In the genomic region with DNA sequence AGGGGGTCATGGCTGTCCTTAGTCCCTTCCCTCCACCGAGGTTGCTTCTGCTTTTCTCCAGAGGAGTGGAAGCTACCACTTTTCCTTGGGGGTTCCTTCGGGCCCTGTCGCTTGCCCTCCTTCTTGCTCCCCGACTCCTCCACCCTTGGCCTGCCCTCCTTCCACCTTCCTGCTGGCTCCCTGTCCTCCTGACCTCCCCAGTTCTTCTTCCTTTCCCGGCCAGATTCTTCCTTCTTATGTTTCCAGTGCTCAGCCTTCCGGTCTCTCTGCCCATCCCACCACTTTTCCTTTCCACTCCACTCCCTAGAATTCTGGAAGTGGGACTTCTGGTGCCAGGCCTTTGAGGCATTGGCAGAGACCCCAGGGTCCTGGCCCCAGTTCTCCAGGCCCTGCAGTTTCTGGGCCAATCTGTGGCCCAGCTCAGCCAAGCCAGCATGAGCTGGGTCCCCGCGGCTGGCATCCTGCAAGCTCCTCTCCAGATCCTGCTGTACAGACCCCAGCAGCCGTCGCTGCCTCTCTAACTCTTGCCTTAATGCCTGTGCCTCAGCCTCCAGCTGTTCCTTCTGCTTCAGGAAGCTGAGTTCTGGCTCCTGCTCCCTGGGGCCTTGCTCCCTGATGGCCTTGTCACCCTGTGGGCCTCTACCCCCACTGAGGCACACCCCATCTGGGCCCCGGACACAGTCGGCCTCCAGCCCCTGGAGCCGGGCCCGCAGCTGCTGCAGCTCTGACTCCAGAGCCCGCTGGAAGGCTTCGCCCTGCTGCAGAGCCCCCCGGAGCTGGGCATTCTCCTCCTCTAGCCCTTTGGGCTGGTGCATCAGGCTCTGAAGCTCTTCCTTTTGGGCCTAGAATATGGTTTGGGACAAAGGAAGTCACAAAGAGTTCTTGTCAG, we compare ENCODE assay signal across 17 cellular contexts. TPM values are rescaled to one million over a fixed set of nuclear protein-coding genes. Genes with fewer than 3 reads are reported as not detected.
A peak's percentile ranks its signal among the peaks of the same experiment; 100 is the strongest.
DNase-seq lines count a peak whose midpoint lies in the region; ATAC-seq and TF ChIP-seq lines count a peak whose summit lies in the region.
"Had no signal": no experiment of that assay in that cellular context is flagged by ENCODE, and none has a peak within 500 bp of the region (broad histone marks: within the 10 kb centered on the region; RNA-seq: fewer than 3 reads in every experiment).

No MANE protein-coding gene starts in this region.

- intact Hi-C loops in left ventricle myocardium inferior (cut with micrococcal nuclease) (no loop called here), left cardiac atrium (cut with DNase I) (loop anchor here in 1 of 2 donors (2.0 kb wide), 1 partner anchor 39 kb away; no protein-coding TSS in a partner anchor)

- no peak for TF ChIP-seq CTCF in left ventricle myocardium inferior (IDR thresholded peaks at IDR 0.05; ENCODE audit: borderline replicate concordance)

- H3K27me3 Mint-ChIP-seq in T-cell: no peaks in the 10 kb centered on the region
- no peaks in the 10 kb centered on the region for H3K27me3 Mint-ChIP-seq in stimulated activated naive CD8-positive, alpha-beta T cell treated with anti-CD3 and anti-CD28 coated beads, Interleukin-15, amount 100 ng/mL, for 72 hours

- DNase-seq in left ventricle myocardium inferior: no peak
- DNase-seq in left cardiac atrium: no peak
- DNase-seq in T-cell: no peak
- DNase-seq in stimulated activated naive CD8-positive, alpha-beta T cell treated with anti-CD3 and anti-CD28 coated beads, Interleukin-15, amount 100 ng/mL, for 72 hours: no peak
- DNase-seq in GDM1 (lab: John Stamatoyannopoulos, UW): no peak
- no peak for DNase-seq in stimulated activated CD4-positive, alpha-beta T cell treated with anti-CD3 and anti-CD28 coated beads, Interleukin-2, amount 100 ng/mL, for 24 hours
- DNase-seq: body of pancreas, Calu3, GOT3, lower lobe of right lung, NCI-H1417 treated with DMSO at 0.1 percent for 48 hours, sigmoid colon had no signal

- no peaks in the 10 kb centered on the region for H3K27me3 ChIP-seq in left ventricle myocardium inferior (ENCODE audit: low read depth)
- no peaks in the 10 kb centered on the region for H3K27me3 ChIP-seq in layer of hippocampus (ENCODE audit: control insufficient read depth, insufficient read depth, low read length)
- H3K27me3 ChIP-seq: body of pancreas, pancreas, sigmoid colon, upper lobe of left lung had no signal

- H3K9me3 ChIP-seq in left ventricle myocardium inferior (replicated peaks): no peaks in the 10 kb centered on the region
- H3K9me3 ChIP-seq: body of pancreas, lower lobe of right lung, pancreas, sigmoid colon, upper lobe of left lung had no signal

- H3K27ac Mint-ChIP-seq in T-cell: peak overlapping the region; percentile 29 to 60
- H3K27ac Mint-ChIP-seq in stimulated activated naive CD8-positive, alpha-beta T cell treated with anti-CD3 and anti-CD28 coated beads, Interleukin-15, amount 100 ng/mL, for 72 hours: peak overlapping the region; percentile 48 to 97

- H3K4me3 Mint-ChIP-seq in T-cell: no peak overlapping the region
- H3K4me3 Mint-ChIP-seq in stimulated activated naive CD8-positive, alpha-beta T cell treated with anti-CD3 and anti-CD28 coated beads, Interleukin-15, amount 100 ng/mL, for 72 hours: no peak overlapping the region

- POLR2A ChIA-PET in T-cell (lab: Charles Lee): interaction anchor here (0.5 to 1.3 kb wide), 3 partner anchors 8 to 464 kb away, joined by 4 to 7 read pairs (median 5); no protein-coding TSS in a partner anchor

- peaks cover 19% of the 10 kb centered on the region for H3K36me3 Mint-ChIP-seq in T-cell

- peaks cover 40% of the 10 kb centered on the region for H3K36me3 ChIP-seq in left ventricle myocardium inferior
- H3K36me3 ChIP-seq: pancreas had no signal

- peaks cover 45% of the 10 kb centered on the region for H3K4me1 ChIP-seq in left ventricle myocardium inferior

- peaks cover 50 to 61% (median 57%) of the 10 kb centered on the region in 3 donors for H3K4me1 Mint-ChIP-seq in T-cell
- peaks cover 65% of the 10 kb centered on the region for H3K4me1 Mint-ChIP-seq in stimulated activated naive CD8-positive, alpha-beta T cell treated with anti-CD3 and anti-CD28 coated beads, Interleukin-15, amount 100 ng/mL, for 72 hours

- no peaks in the 10 kb centered on the region for H3K9me3 Mint-ChIP-seq in T-cell
- no peaks in the 10 kb centered on the region for H3K9me3 Mint-ChIP-seq in stimulated activated naive CD8-positive, alpha-beta T cell treated with anti-CD3 and anti-CD28 coated beads, Interleukin-15, amount 100 ng/mL, for 72 hours

- ATAC-seq in left cardiac atrium (no peak), T-cell (replicated peaks in 1 of 4) (no peak)
- ATAC-seq in stimulated activated naive CD8-positive, alpha-beta T cell treated with anti-CD3 and anti-CD28 coated beads, Interleukin-15, amount 100 ng/mL, for 72 hours: no peak
- ATAC-seq: body of pancreas, lower lobe of right lung, pancreas, Right ventricle myocardium inferior had no signal

- CTCF ChIA-PET in T-cell (lab: Charles Lee): interaction anchor here (0.6 kb wide), 2 partner anchors 53 to 180 kb away, joined by 3 read pairs; no protein-coding TSS in a partner anchor

- no peak overlapping the region for H3K4me3 ChIP-seq in left ventricle myocardium inferior
- H3K4me3 ChIP-seq: body of pancreas, coronary artery, lower lobe of right lung, pancreas, sigmoid colon, upper lobe of left lung had no signal

- H3K27ac ChIP-seq in left ventricle myocardium inferior (replicated peaks) (peak overlapping the region; percentile 33), layer of hippocampus (ENCODE audit: low read depth, low read length) (peak overlapping the region; percentile 18)
- H3K27ac ChIP-seq: body of pancreas, lower lobe of right lung, pancreas, sigmoid colon, upper lobe of left lung had no signal

RNA-seq across cellular contexts. Expression of a gene that starts 9.7 kb away (rescaled TPM):
- total RNA-seq in left ventricle myocardium inferior: 46.5 TPM
- 10 to 100 TPM; 55.9 to 63.7 TPM for total RNA-seq in left cardiac atrium
- 10 to 100 TPM; 12.6 to 24.9 (median 22.4) TPM for total RNA-seq in T-cell

RNA-seq across cellular contexts. Expression of a gene that starts 9.7 kb away (rescaled TPM):
- total RNA-seq in left ventricle myocardium inferior (52.3 TPM), left cardiac atrium (10 to 100 TPM; 58.8 to 69.7 TPM), T-cell (100 to 1,000 TPM; 299 to 450 (median 328) TPM)

RNA-seq across cellular contexts. Expression of a gene that starts 15.4 kb away (rescaled TPM):
- 12.9 TPM for total RNA-seq in left ventricle myocardium inferior
- 10 to 100 TPM; 15.3 to 15.8 TPM for total RNA-seq in left cardiac atrium
- 10 to 100 TPM; 36.0 to 70.8 (median 68.5) TPM for total RNA-seq in T-cell

RNA-seq across cellular contexts. Expression of a gene that starts 24.3 kb away (rescaled TPM):
- total RNA-seq in left ventricle myocardium inferior: 43.0 TPM
- total RNA-seq in left cardiac atrium: 100 to 1,000 TPM in 1 of 2 donors, 10 to 100 TPM in 1; 88.7 to 102 TPM
- total RNA-seq in T-cell: 10 to 100 TPM; 61.3 to 88.2 (median 76.8) TPM

RNA-seq across cellular contexts. Expression of a gene that starts 28.3 kb away (rescaled TPM):
- 17.8 TPM for total RNA-seq in left ventricle myocardium inferior
- total RNA-seq in left cardiac atrium: 10 to 100 TPM; 26.9 to 33.8 TPM
- 10 to 100 TPM in 4 of 5 donors, 1 to 10 TPM in 1; 7.9 to 11.8 (median 10.3) TPM for total RNA-seq in T-cell
